15 cellular contexts compared by ENCODE assay signal in genomic region chr13:43611631-43612416, GRCh38.
DNase-seq lines count a peak whose midpoint lies in the region; ATAC-seq lines count a peak whose summit lies in the region.
"Had no signal": no experiment of that assay in that cellular context is flagged by ENCODE, and none has a peak within 500 bp of the region (broad histone marks: within the 10 kb centered on the region; RNA-seq: fewer than 3 reads in every experiment).

No MANE protein-coding gene starts in this region.

- ATAC-seq in Right ventricle myocardium superior (ENCODE audit: poor library complexity) (peak; percentile 45), sciatic nerve (peak; percentile 66)

- DNase-seq in Right ventricle myocardium superior (no peak), cardiac septum (ENCODE audit: low spot score) (no peak), NCI-H446 treated with DMSO at 0.1 percent for 48 hours (lab: John Stamatoyannopoulos, UW) (peak; percentile 23), medulla oblongata (ENCODE audit: extremely low spot score) (peak; percentile 22), sciatic nerve (ENCODE audit: low spot score) (no peak), GM03348 (ENCODE audit: low spot score) (no peak), glomerular visceral epithelial cell (ENCODE audit: extremely low spot score) (no peak), GF-D8 (lab: John Stamatoyannopoulos, UW) (no peak)
- DNase-seq: Caco-2; CD4-positive, alpha-beta T cell; H9; NCI-H1436; NCI-H1930; SHP77 treated with DMSO at 0.1 percent for 48 hours; SK-N-SH had no signal

- intact Hi-C loops in Right ventricle myocardium superior (cut with DNase I) (no loop called here), cardiac septum (cut with DNase I) (no loop called here), sciatic nerve (cut with DNase I) (no loop called here)

Comparison
In these comparisons a context has a peak if more than half of its experiments do, and no peak if none do; other contexts are left out.
1. DNase-seq: peak in NCI-H446 treated with DMSO at 0.1 percent for 48 hours (single experiment) and medulla oblongata (single experiment); none in Right ventricle myocardium superior (single experiment), cardiac septum (single experiment), sciatic nerve (single experiment), GM03348 (single experiment), glomerular visceral epithelial cell (single experiment) and GF-D8 (single experiment).